In the genomic region with DNA sequence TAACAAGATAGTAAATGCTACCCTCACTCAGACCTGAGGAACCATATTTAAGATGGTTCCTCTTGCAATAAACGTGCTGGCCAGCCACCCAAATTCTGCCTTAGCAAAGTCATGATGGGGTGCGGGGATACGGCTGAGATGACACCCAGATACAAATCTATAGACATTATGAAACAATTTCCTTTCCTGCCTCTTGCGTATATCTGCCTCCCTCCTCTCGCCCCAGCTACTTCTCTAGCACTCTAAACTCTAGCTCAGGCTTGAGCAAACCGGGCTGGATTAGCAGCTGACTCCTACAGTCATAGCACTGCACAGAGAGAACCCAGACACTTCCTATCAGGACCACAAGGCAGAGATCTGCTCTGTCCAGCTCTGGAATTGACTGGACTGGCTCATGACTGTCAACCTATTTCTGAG, we compare ENCODE assay signal across 8 cellular contexts. TPM values are rescaled to one million over a fixed set of nuclear protein-coding genes. Genes with fewer than 3 reads are reported as not detected.
A peak's percentile ranks its signal among the peaks of the same experiment; 100 is the strongest.
DNase-seq lines count a peak whose midpoint lies in the region; ATAC-seq and TF ChIP-seq lines count a peak whose summit lies in the region.
"Had no signal": no experiment of that assay in that cellular context is flagged by ENCODE, and none has a peak within 500 bp of the region (broad histone marks: within the 10 kb centered on the region; RNA-seq: fewer than 3 reads in every experiment).

No MANE protein-coding gene starts in this region.

- DNase-seq in KBM-7 (peak; percentile 17), RWPE2 (ENCODE audit: low spot score) (peak; percentile 10), right cardiac atrium (peak in 2 of 3 donors; percentile 20 to 64), GM20000 (ENCODE audit: low spot score) (no peak)
- DNase-seq in stimulated activated effector memory CD8-positive, alpha-beta T cell treated with anti-CD3 and anti-CD28 coated beads, Interleukin-12 subunit alpha, Interleukin-12 subunit beta, amount 100 ng/mL, for 72 hours (ENCODE audit: low spot score in 2 of 2), result no peak
- no peak for DNase-seq in activated T-helper 1 cell treated with anti-CD3 and anti-CD28 coated beads, Interleukin-12 subunit alpha, Interleukin-12 subunit beta, Interleukin-2, Interleukin-4 antibody, amounts not matched to agents 30 ng/mL and 10 ng/mL and 1 ng/mL, durations not matched to agents 14 hours and 24 hours and 36 hours (ENCODE audit: low spot score)
- DNase-seq: COR-L47 had no signal

- H3K27me3 ChIP-seq in RWPE2 (ENCODE audit: insufficient read depth, poor library complexity, severe bottlenecking), result peaks cover 25% of the 10 kb centered on the region
- H3K27me3 ChIP-seq in right cardiac atrium (ENCODE audit: control insufficient read depth, insufficient read depth), result no peaks in the 10 kb centered on the region

- TF ChIP-seq CTCF in RWPE2 (IDR thresholded peaks at IDR 0.05; ENCODE audit: poor library complexity, severe bottlenecking) (no peak), GM20000 (IDR thresholded peaks at IDR 0.05; ENCODE audit: extremely low read depth, missing control alignments) (no peak)

- H3K9me3 ChIP-seq in RWPE2 (ENCODE audit: severe bottlenecking), result no peaks in the 10 kb centered on the region
- no peaks in the 10 kb centered on the region for H3K9me3 ChIP-seq in right cardiac atrium (ENCODE audit: control insufficient read depth, low read length)

- no peak overlapping the region for H3K27ac Mint-ChIP-seq in stimulated activated effector memory CD8-positive, alpha-beta T cell treated with anti-CD3 and anti-CD28 coated beads, Interleukin-12 subunit alpha, Interleukin-12 subunit beta, amount 100 ng/mL, for 72 hours
- H3K27ac Mint-ChIP-seq in activated T-helper 1 cell treated with anti-CD3 and anti-CD28 coated beads, Interleukin-12 subunit alpha, Interleukin-12 subunit beta, Interleukin-2, Interleukin-4 antibody, amounts not matched to agents 30 ng/mL and 10 ng/mL and 1 ng/mL, durations not matched to agents 14 hours and 24 hours and 36 hours, result no peak overlapping the region

- no peaks in the 10 kb centered on the region for H3K9me3 Mint-ChIP-seq in stimulated activated effector memory CD8-positive, alpha-beta T cell treated with anti-CD3 and anti-CD28 coated beads, Interleukin-12 subunit alpha, Interleukin-12 subunit beta, amount 100 ng/mL, for 72 hours
- H3K9me3 Mint-ChIP-seq in activated T-helper 1 cell treated with anti-CD3 and anti-CD28 coated beads, Interleukin-12 subunit alpha, Interleukin-12 subunit beta, Interleukin-2, Interleukin-4 antibody, amounts not matched to agents 30 ng/mL and 10 ng/mL and 1 ng/mL, durations not matched to agents 14 hours and 24 hours and 36 hours, result peaks cover 4% of the 10 kb centered on the region

- intact Hi-C loops in right cardiac atrium (cut with DNase I), result no loop called here
- intact Hi-C loops in activated T-helper 1 cell treated with anti-CD3 and anti-CD28 coated beads, Interleukin-12 subunit alpha, Interleukin-12 subunit beta, Interleukin-2, Interleukin-4 antibody, amounts not matched to agents 30 ng/mL and 10 ng/mL and 1 ng/mL, durations not matched to agents 14 hours and 24 hours and 36 hours (cut with micrococcal nuclease), result no loop called here

- H3K27ac ChIP-seq in RWPE2 (ENCODE audit: poor library complexity, severe bottlenecking) (no peak overlapping the region), right cardiac atrium (ENCODE audit: low read length) (no peak overlapping the region)

- H3K36me3 ChIP-seq in RWPE2 (ENCODE audit: low read depth), result no peaks in the 10 kb centered on the region

- WGBS in right cardiac atrium, result 60% methylated on average over 6 of the region's 6 CpGs

- H3K4me1 ChIP-seq in RWPE2 (ENCODE audit: insufficient read depth, poor library complexity, severe bottlenecking) (no peaks in the 10 kb centered on the region), right cardiac atrium (ENCODE audit: control insufficient read depth, insufficient read depth, low read length) (no peaks in the 10 kb centered on the region)

- H3K4me1 Mint-ChIP-seq in stimulated activated effector memory CD8-positive, alpha-beta T cell treated with anti-CD3 and anti-CD28 coated beads, Interleukin-12 subunit alpha, Interleukin-12 subunit beta, amount 100 ng/mL, for 72 hours, result no peaks in the 10 kb centered on the region
- peaks cover 21% of the 10 kb centered on the region for H3K4me1 Mint-ChIP-seq in activated T-helper 1 cell treated with anti-CD3 and anti-CD28 coated beads, Interleukin-12 subunit alpha, Interleukin-12 subunit beta, Interleukin-2, Interleukin-4 antibody, amounts not matched to agents 30 ng/mL and 10 ng/mL and 1 ng/mL, durations not matched to agents 14 hours and 24 hours and 36 hours (ENCODE audit: low read depth)

- H3K36me3 Mint-ChIP-seq in stimulated activated effector memory CD8-positive, alpha-beta T cell treated with anti-CD3 and anti-CD28 coated beads, Interleukin-12 subunit alpha, Interleukin-12 subunit beta, amount 100 ng/mL, for 72 hours, result no peaks in the 10 kb centered on the region
- no peaks in the 10 kb centered on the region for H3K36me3 Mint-ChIP-seq in activated T-helper 1 cell treated with anti-CD3 and anti-CD28 coated beads, Interleukin-12 subunit alpha, Interleukin-12 subunit beta, Interleukin-2, Interleukin-4 antibody, amounts not matched to agents 30 ng/mL and 10 ng/mL and 1 ng/mL, durations not matched to agents 14 hours and 24 hours and 36 hours (ENCODE audit: low read depth)

- H3K4me3 ChIP-seq in RWPE2 (ENCODE audit: severe bottlenecking), result no peak overlapping the region
- H3K4me3 ChIP-seq in right cardiac atrium (ENCODE audit: low read length), result no peak overlapping the region

- ATAC-seq in RWPE2 (ENCODE audit: low read depth), result no peak
- peak; percentile 61 to 77 for ATAC-seq in right cardiac atrium
- ATAC-seq in stimulated activated effector memory CD8-positive, alpha-beta T cell treated with anti-CD3 and anti-CD28 coated beads, Interleukin-12 subunit alpha, Interleukin-12 subunit beta, amount 100 ng/mL, for 72 hours, result peak; percentile 71
- no peak for ATAC-seq in HG03175 (IDR thresholded peaks at IDR 0.05; ENCODE audit: unreplicated experiment)

- no peak overlapping the region for H3K4me3 Mint-ChIP-seq in stimulated activated effector memory CD8-positive, alpha-beta T cell treated with anti-CD3 and anti-CD28 coated beads, Interleukin-12 subunit alpha, Interleukin-12 subunit beta, amount 100 ng/mL, for 72 hours
- no peak overlapping the region for H3K4me3 Mint-ChIP-seq in activated T-helper 1 cell treated with anti-CD3 and anti-CD28 coated beads, Interleukin-12 subunit alpha, Interleukin-12 subunit beta, Interleukin-2, Interleukin-4 antibody, amounts not matched to agents 30 ng/mL and 10 ng/mL and 1 ng/mL, durations not matched to agents 14 hours and 24 hours and 36 hours

- in situ Hi-C loops in KBM-7 (cut with MboI; ENCODE audit: low pct_unique_long_range_greater_than_20kb, low sequenced_read_pairs), result no loop called here

- peaks cover 17% of the 10 kb centered on the region for H3K27me3 Mint-ChIP-seq in activated T-helper 1 cell treated with anti-CD3 and anti-CD28 coated beads, Interleukin-12 subunit alpha, Interleukin-12 subunit beta, Interleukin-2, Interleukin-4 antibody, amounts not matched to agents 30 ng/mL and 10 ng/mL and 1 ng/mL, durations not matched to agents 14 hours and 24 hours and 36 hours (ENCODE audit: insufficient read depth)

RNA-seq across cellular contexts. Expression of a gene that starts 22.3 kb away (rescaled TPM):
- under 1 TPM in 3 of 4 donors, not detected in 1; 0.25 to 0.62 (median 0.34) TPM for total RNA-seq in right cardiac atrium
- polyA plus RNA-seq in right cardiac atrium, result 0.05 TPM
- total RNA-seq in activated T-helper 1 cell treated with anti-CD3 and anti-CD28 coated beads, Interleukin-12 subunit alpha, Interleukin-12 subunit beta, Interleukin-2, Interleukin-4 antibody, amounts not matched to agents 30 ng/mL and 10 ng/mL and 1 ng/mL, durations not matched to agents 14 hours and 24 hours and 36 hours, result not detected in 2 replicates

RNA-seq across cellular contexts. Expression of a gene that starts 46.6 kb away (rescaled TPM):
- 1 to 10 TPM; 1.1 to 3.4 (median 1.2) TPM for total RNA-seq in right cardiac atrium
- 1.5 TPM for polyA plus RNA-seq in right cardiac atrium
- 6.0 and 6.1 TPM in 2 replicates for total RNA-seq in activated T-helper 1 cell treated with anti-CD3 and anti-CD28 coated beads, Interleukin-12 subunit alpha, Interleukin-12 subunit beta, Interleukin-2, Interleukin-4 antibody, amounts not matched to agents 30 ng/mL and 10 ng/mL and 1 ng/mL, durations not matched to agents 14 hours and 24 hours and 36 hours

RNA-seq across cellular contexts. Expression of a gene that starts 58.0 kb away (rescaled TPM):
- total RNA-seq in right cardiac atrium, result 10 to 100 TPM in 2 of 4 donors, 1 to 10 TPM in 2; 6.1 to 11.6 (median 9.7) TPM
- polyA plus RNA-seq in right cardiac atrium, result 7.2 TPM
- total RNA-seq in activated T-helper 1 cell treated with anti-CD3 and anti-CD28 coated beads, Interleukin-12 subunit alpha, Interleukin-12 subunit beta, Interleukin-2, Interleukin-4 antibody, amounts not matched to agents 30 ng/mL and 10 ng/mL and 1 ng/mL, durations not matched to agents 14 hours and 24 hours and 36 hours, result 142 and 153 TPM in 2 replicates

Comparison
In these comparisons a context has a peak if more than half of its experiments do, and no peak if none do; other contexts are left out.
1. DNase-seq: peak in KBM-7 (single experiment), RWPE2 (single experiment) and right cardiac atrium (2 of 3); none in stimulated activated effector memory CD8-positive, alpha-beta T cell treated with anti-CD3 and anti-CD28 coated beads, Interleukin-12 subunit alpha, Interleukin-12 subunit beta, amount 100 ng/mL, for 72 hours (0 of 2), activated T-helper 1 cell treated with anti-CD3 and anti-CD28 coated beads, Interleukin-12 subunit alpha, Interleukin-12 subunit beta, Interleukin-2, Interleukin-4 antibody, amounts not matched to agents 30 ng/mL and 10 ng/mL and 1 ng/mL, durations not matched to agents 14 hours and 24 hours and 36 hours (single experiment) and GM20000 (single experiment).
2. ATAC-seq: peak in right cardiac atrium (2 of 2) and stimulated activated effector memory CD8-positive, alpha-beta T cell treated with anti-CD3 and anti-CD28 coated beads, Interleukin-12 subunit alpha, Interleukin-12 subunit beta, amount 100 ng/mL, for 72 hours (single experiment); none in RWPE2 (single experiment) and HG03175 (single experiment).
3. RNA of a gene that starts 58.0 kb away (total RNA-seq): 142 to 153 TPM in activated T-helper 1 cell treated with anti-CD3 and anti-CD28 coated beads, Interleukin-12 subunit alpha, Interleukin-12 subunit beta, Interleukin-2, Interleukin-4 antibody, amounts not matched to agents 30 ng/mL and 10 ng/mL and 1 ng/mL, durations not matched to agents 14 hours and 24 hours and 36 hours; 6.1 to 11.6 TPM in right cardiac atrium; every median in the first group is over 10 times any median in the second.